Comparison of ENCODE assay signal across 25 cellular contexts in the genomic region with DNA sequence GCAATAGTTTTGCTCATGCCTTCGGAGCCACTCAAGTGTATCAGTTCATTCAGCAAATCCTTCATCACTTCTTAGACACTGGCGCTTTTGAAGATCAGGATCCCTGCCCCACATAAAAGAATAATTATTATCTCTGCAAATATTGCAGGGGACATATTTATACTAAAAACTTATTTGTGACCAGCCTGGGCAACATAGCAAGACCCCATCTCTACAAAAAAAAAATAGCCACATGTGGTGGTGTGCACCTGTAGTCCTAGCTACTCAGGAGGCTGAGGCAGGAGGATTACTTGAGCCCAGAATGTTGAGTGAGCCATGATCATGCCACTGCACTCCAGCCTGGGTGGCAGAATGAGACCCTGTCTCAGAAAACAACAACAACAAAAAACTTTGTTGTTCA. TPM values are rescaled to one million over a fixed set of nuclear protein-coding genes. Genes with fewer than 3 reads are reported as not detected.
DNase-seq lines count a peak whose midpoint lies in the region; ATAC-seq and TF ChIP-seq lines count a peak whose summit lies in the region.
"Had no signal": no experiment of that assay in that cellular context is flagged by ENCODE, and none has a peak within 500 bp of the region (broad histone marks: within the 10 kb centered on the region; RNA-seq: fewer than 3 reads in every experiment).

No MANE protein-coding gene starts in this region.

- H3K27ac Mint-ChIP-seq in natural killer cell (no peak overlapping the region), immature natural killer cell (peak overlapping the region in 2 of 6 donors; percentile 37 to 45)
- H3K27ac Mint-ChIP-seq in natural killer cell treated with Interleukin-12 subunit alpha and Interleukin-12 subunit beta and Interleukin-15 and Interleukin-18, amount 100 ng/mL, for 72 hours, result peak overlapping the region in 1 of 2 donors; percentile 41
- H3K27ac Mint-ChIP-seq in activated CD8-positive, alpha-beta T cell treated with anti-CD3 and anti-CD28 coated beads, Interleukin-2, amount 10 ng/mL, durations not matched to agents 7 days and 5 days, result no peak overlapping the region
- H3K27ac Mint-ChIP-seq: activated T-helper 2 cell treated with anti-CD3 and anti-CD28 coated beads, Interferon-gamma antibody, Interleukin-2, Interleukin-4, amounts not matched to agents 10 μg/mL and 5 μg/mL and 100 μg/mL, durations not matched to agents 14 hours and 24 hours and 36 hours had no signal

- TF ChIP-seq CTCF in natural killer cell (IDR thresholded peaks at IDR 0.05) (no peak), coronary artery (IDR thresholded peaks at IDR 0.05) (no peak)

- H3K9me3 Mint-ChIP-seq in natural killer cell, result no peaks in the 10 kb centered on the region
- no peaks in the 10 kb centered on the region for H3K9me3 Mint-ChIP-seq in natural killer cell treated with Interleukin-12 subunit alpha and Interleukin-12 subunit beta and Interleukin-15 and Interleukin-18, amount 100 ng/mL, for 72 hours
- H3K9me3 Mint-ChIP-seq in activated CD8-positive, alpha-beta T cell treated with anti-CD3 and anti-CD28 coated beads, Interleukin-2, amount 10 ng/mL, durations not matched to agents 7 days and 5 days (ENCODE audit: insufficient read depth), result no peaks in the 10 kb centered on the region
- no peaks in the 10 kb centered on the region for H3K9me3 Mint-ChIP-seq in immature natural killer cell
- H3K9me3 Mint-ChIP-seq: activated naive CD4-positive, alpha-beta T cell treated with anti-CD3 and anti-CD28 coated beads, Interleukin-2, amount 50 U/mL, for 72 hours; activated T-helper 2 cell treated with anti-CD3 and anti-CD28 coated beads, Interferon-gamma antibody, Interleukin-2, Interleukin-4, amounts not matched to agents 10 μg/mL and 5 μg/mL and 100 μg/mL, durations not matched to agents 14 hours and 24 hours and 36 hours; IgD-negative memory B cell had no signal

- H3K4me2 ChIP-seq in Karpas-422 (ENCODE audit: low read depth, low read length, poor library complexity, severe bottlenecking), result no peak overlapping the region

- H3K4me3 ChIP-seq in Karpas-422 (ENCODE audit: low read length), result no peak overlapping the region
- H3K4me3 ChIP-seq in coronary artery, result no peak overlapping the region

- CTCF ChIA-PET in activated CD8-positive, alpha-beta T cell treated with anti-CD3 and anti-CD28 coated beads, Interleukin-2, amount 10 ng/mL, durations not matched to agents 7 days and 5 days (lab: Charles Lee), result no interaction called here

- POLR2A ChIA-PET in activated CD8-positive, alpha-beta T cell treated with anti-CD3 and anti-CD28 coated beads, Interleukin-2, amount 10 ng/mL, durations not matched to agents 7 days and 5 days (lab: Charles Lee), result no interaction called here

- no peaks in the 10 kb centered on the region for H3K36me3 Mint-ChIP-seq in natural killer cell
- peaks cover 6% of the 10 kb centered on the region for H3K36me3 Mint-ChIP-seq in natural killer cell treated with Interleukin-12 subunit alpha and Interleukin-12 subunit beta and Interleukin-15 and Interleukin-18, amount 100 ng/mL, for 72 hours
- H3K36me3 Mint-ChIP-seq in activated CD8-positive, alpha-beta T cell treated with anti-CD3 and anti-CD28 coated beads, Interleukin-2, amount 10 ng/mL, durations not matched to agents 7 days and 5 days (ENCODE audit: low read depth), result peaks cover 3% of the 10 kb centered on the region
- H3K36me3 Mint-ChIP-seq in immature natural killer cell, result no peaks in the 10 kb centered on the region

- H3K27ac ChIP-seq in Karpas-422 (ENCODE audit: low read length) (no peak overlapping the region), coronary artery (no peak overlapping the region)
- H3K27ac ChIP-seq: pancreas, WERI-Rb-1 had no signal

- peaks cover 18% of the 10 kb centered on the region for H3K4me1 ChIP-seq in Karpas-422 (ENCODE audit: low read length)

- H3K9me2 ChIP-seq in Karpas-422 (replicated peaks; ENCODE audit: insufficient read depth, low read length), result no peaks in the 10 kb centered on the region

- no peaks in the 10 kb centered on the region for H4K20me1 ChIP-seq in Karpas-422 (ENCODE audit: insufficient read depth, low read depth, low read length)

- no peak for DNase-seq in natural killer cell
- DNase-seq in natural killer cell treated with Interleukin-12 subunit alpha and Interleukin-12 subunit beta and Interleukin-15 and Interleukin-18, amount 100 ng/mL, for 72 hours (ENCODE audit: low spot score), result no peak
- DNase-seq in activated CD8-positive, alpha-beta T cell treated with anti-CD3 and anti-CD28 coated beads, Interleukin-2, amount 10 ng/mL, durations not matched to agents 7 days and 5 days, result no peak
- no peak for DNase-seq in immature natural killer cell
- DNase-seq in OCI-M2 (lab: John Stamatoyannopoulos, UW; ENCODE audit: unreplicated experiment), result no peak
- no peak for DNase-seq in Karpas-422
- no peak for DNase-seq in coronary artery (ENCODE audit: low spot score)
- DNase-seq: DMS79; effector CD4-positive, alpha-beta T cell; GF-D8; heart right ventricle; left cardiac atrium; mesenchymal stem cell; NCI-H1105 treated with DMSO at 0.1 percent for 48 hours; NCI-H2029 treated with DMSO at 0.1 percent for 48 hours; NCI-H2227 treated with DMSO at 0.1 percent for 48 hours; pancreas; right cardiac atrium; RPMI8226; stimulated activated CD4-positive, alpha-beta T cell treated with anti-CD3 and anti-CD28 coated beads, Interleukin-4, amount 100 ng/mL, for 24 hours; stimulated activated naive CD4-positive, alpha-beta T cell treated with Interleukin-2 at 50 U/mL for 16 hours; WERI-Rb-1 had no signal

- peaks cover 39% of the 10 kb centered on the region for H3K79me2 ChIP-seq in Karpas-422 (ENCODE audit: low read length)

- peak overlapping the region; percentile 59 for H3K4me3 Mint-ChIP-seq in natural killer cell
- H3K4me3 Mint-ChIP-seq in natural killer cell treated with Interleukin-12 subunit alpha and Interleukin-12 subunit beta and Interleukin-15 and Interleukin-18, amount 100 ng/mL, for 72 hours, result no peak overlapping the region
- peak overlapping the region; percentile 5 for H3K4me3 Mint-ChIP-seq in activated CD8-positive, alpha-beta T cell treated with anti-CD3 and anti-CD28 coated beads, Interleukin-2, amount 10 ng/mL, durations not matched to agents 7 days and 5 days
- peak overlapping the region in 4 of 5 donors; percentile 44 to 62 (median 50) for H3K4me3 Mint-ChIP-seq in immature natural killer cell

- no peak overlapping the region for H2AFZ ChIP-seq in Karpas-422 (ENCODE audit: low read length)

- intact Hi-C loops in natural killer cell (cut with micrococcal nuclease), result loop anchor here (2.0 kb wide), 1 partner anchor 73 kb away; the partner anchor contains the start of gene PPM1D

- H3K9ac ChIP-seq in Karpas-422 (ENCODE audit: low read length), result no peak overlapping the region

- no peaks in the 10 kb centered on the region for H3K27me3 ChIP-seq in Karpas-422 (ENCODE audit: low read length)
- H3K27me3 ChIP-seq: heart right ventricle, pancreas had no signal

- peaks cover 3 to 11% of the 10 kb centered on the region in 2 donors for H3K27me3 Mint-ChIP-seq in natural killer cell (ENCODE audit: low read depth in 2 of 2)
- no peaks in the 10 kb centered on the region for H3K27me3 Mint-ChIP-seq in natural killer cell treated with Interleukin-12 subunit alpha and Interleukin-12 subunit beta and Interleukin-15 and Interleukin-18, amount 100 ng/mL, for 72 hours
- peaks cover 2% of the 10 kb centered on the region for H3K27me3 Mint-ChIP-seq in activated CD8-positive, alpha-beta T cell treated with anti-CD3 and anti-CD28 coated beads, Interleukin-2, amount 10 ng/mL, durations not matched to agents 7 days and 5 days (ENCODE audit: low read depth)
- peaks cover 0 to 3% (median under 1%) of the 10 kb centered on the region in 3 donors for H3K27me3 Mint-ChIP-seq in immature natural killer cell (ENCODE audit: low read depth in 3 of 3)
- H3K27me3 Mint-ChIP-seq: IgD-negative memory B cell had no signal

- no peak for ATAC-seq in natural killer cell
- ATAC-seq in natural killer cell treated with Interleukin-12 subunit alpha and Interleukin-12 subunit beta and Interleukin-15 and Interleukin-18, amount 100 ng/mL, for 72 hours, result no peak
- ATAC-seq in activated CD8-positive, alpha-beta T cell treated with anti-CD3 and anti-CD28 coated beads, Interleukin-2, amount 10 ng/mL, durations not matched to agents 7 days and 5 days, result no peak
- ATAC-seq: activated naive CD4-positive, alpha-beta T cell treated with anti-CD3 and anti-CD28 coated beads, Interleukin-2, amount 50 U/mL, for 72 hours; heart right ventricle; left cardiac atrium; pancreas; right cardiac atrium had no signal

- H3K36me3 ChIP-seq in Karpas-422 (ENCODE audit: insufficient read depth, low read length), result no peaks in the 10 kb centered on the region
- H3K36me3 ChIP-seq: heart right ventricle, pancreas had no signal

- H3K4me1 Mint-ChIP-seq in natural killer cell (peaks cover 33% of the 10 kb centered on the region in 2 donors), immature natural killer cell (peaks cover 35 to 39% of the 10 kb centered on the region in 2 donors)
- peaks cover 19 to 22% of the 10 kb centered on the region in 2 donors for H3K4me1 Mint-ChIP-seq in natural killer cell treated with Interleukin-12 subunit alpha and Interleukin-12 subunit beta and Interleukin-15 and Interleukin-18, amount 100 ng/mL, for 72 hours (ENCODE audit: low read depth in 2 of 2)
- peaks cover 31% of the 10 kb centered on the region for H3K4me1 Mint-ChIP-seq in activated CD8-positive, alpha-beta T cell treated with anti-CD3 and anti-CD28 coated beads, Interleukin-2, amount 10 ng/mL, durations not matched to agents 7 days and 5 days (ENCODE audit: low read depth)

- no peaks in the 10 kb centered on the region for H3K9me3 ChIP-seq in Karpas-422 (ENCODE audit: low read length)
- H3K9me3 ChIP-seq: heart right ventricle, pancreas had no signal

RNA-seq across cellular contexts. Expression of gene APPBP2, which starts 1.7 kb away (rescaled TPM):
- 10 to 100 TPM; 18.2 to 23.2 (median 23.0) TPM for total RNA-seq in natural killer cell
- 10 to 100 TPM; 24.0 to 29.4 TPM for total RNA-seq in natural killer cell treated with Interleukin-12 subunit alpha and Interleukin-12 subunit beta and Interleukin-15 and Interleukin-18, amount 100 ng/mL, for 72 hours
- 10 to 100 TPM; 25.9 to 27.2 TPM for total RNA-seq in activated CD8-positive, alpha-beta T cell treated with anti-CD3 and anti-CD28 coated beads, Interleukin-2, amount 10 ng/mL, durations not matched to agents 7 days and 5 days
- polyA plus RNA-seq in immature natural killer cell, result 10 to 100 TPM in 2 of 3 donors, 1 to 10 TPM in 1; 9.4 to 25.5 (median 16.3) TPM
- 15.9 and 21.5 TPM in 2 replicates for total RNA-seq in Karpas-422 (2014; rRNA removed; shearing (Covaris generic); ENCODE audit: low replicate concordance)
